ENCODE assay signal across 8 cellular contexts in the genomic region with DNA sequence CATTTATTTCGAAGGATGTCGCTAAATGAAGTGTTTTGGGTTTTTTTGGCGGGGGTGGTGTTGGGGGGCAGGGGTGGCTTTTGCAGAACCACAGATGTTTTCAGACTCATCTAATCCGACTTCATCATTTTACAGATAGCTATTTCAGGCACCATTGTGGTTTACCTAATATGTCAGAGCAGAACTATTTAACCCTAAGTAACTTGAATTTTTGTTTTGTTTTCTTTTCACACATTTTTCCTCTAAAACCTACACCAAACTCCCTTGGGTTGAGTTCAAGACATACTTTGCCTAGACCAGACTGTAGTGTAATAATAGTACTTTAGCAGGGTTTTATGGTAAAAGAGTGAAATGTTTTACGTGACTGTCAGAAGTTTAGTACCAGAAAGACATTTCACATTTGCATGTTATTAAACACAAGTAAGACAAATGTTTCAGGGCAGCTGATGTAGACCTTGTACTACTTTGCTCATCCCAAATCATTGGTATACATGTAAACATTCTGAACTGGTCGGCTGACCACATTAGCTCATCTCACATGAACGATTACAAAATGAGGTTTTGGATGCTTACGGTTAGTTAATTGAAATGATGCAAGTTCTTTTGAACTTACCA. TPM values are rescaled to one million over a fixed set of nuclear protein-coding genes. Genes with fewer than 3 reads are reported as not detected.
DNase-seq lines count a peak whose midpoint lies in the region; ATAC-seq and TF ChIP-seq lines count a peak whose summit lies in the region.

No MANE protein-coding gene starts in this region.

- intact Hi-C loops in body of pancreas (cut with DNase I): no loop called here

- no peak for DNase-seq in effector memory CD4-positive, alpha-beta T cell
- no peak for DNase-seq in cortex of kidney (lab: John Stamatoyannopoulos, UW)
- no peak for DNase-seq in NCI-H146 (lab: John Stamatoyannopoulos, UW)
- DNase-seq in hypothalamus (lab: John Stamatoyannopoulos, UW): no peak
- DNase-seq in body of pancreas: no peak

- H3K27me3 ChIP-seq in BLaER1 (no peaks in the 10 kb centered on the region), body of pancreas (no peaks in the 10 kb centered on the region)
- no peaks in the 10 kb centered on the region for H3K27me3 ChIP-seq in effector memory CD4-positive, alpha-beta T cell (replicated peaks; ENCODE audit: control insufficient read depth, insufficient read depth, low read length, poor library complexity, severe bottlenecking)

- no peak for TF ChIP-seq CTCF in body of pancreas (IDR thresholded peaks at IDR 0.05)

- WGBS in body of pancreas, 2 donors: 79 to 85% methylated on average over 8 of the region's 8 CpGs

- H3K9ac ChIP-seq in BLaER1: no peak overlapping the region

- H3K27ac ChIP-seq in BLaER1: peak overlapping the region; percentile 35; the same call in 1 of the 2 replicates
- H3K27ac ChIP-seq in effector memory CD4-positive, alpha-beta T cell (ENCODE audit: insufficient read depth, low read length, poor library complexity, severe bottlenecking): peak overlapping the region; percentile 19
- H3K27ac ChIP-seq in body of pancreas: no peak overlapping the region

- H3K36me3 ChIP-seq in BLaER1 (peaks cover 20% of the 10 kb centered on the region), body of pancreas (replicated peaks in 1 of 2; ENCODE audit: insufficient read depth in 1 of 2, low read depth in 2 of 2) (no peaks in the 10 kb centered on the region)
- no peaks in the 10 kb centered on the region for H3K36me3 ChIP-seq in effector memory CD4-positive, alpha-beta T cell (ENCODE audit: control insufficient read depth, insufficient read depth, low read length)

- H3K9me3 ChIP-seq in BLaER1: 0 out of 2 replicates have a peak, but pooled peaks cover 6% of the 10 kb centered on the region
- no peaks in the 10 kb centered on the region for H3K9me3 ChIP-seq in effector memory CD4-positive, alpha-beta T cell (ENCODE audit: control insufficient read depth, low read length)
- H3K9me3 ChIP-seq in body of pancreas: no peaks in the 10 kb centered on the region

- H3K4me3 ChIP-seq in BLaER1 (no peak overlapping the region), body of pancreas (no peak overlapping the region)
- H3K4me3 ChIP-seq in effector memory CD4-positive, alpha-beta T cell (ENCODE audit: insufficient read depth, low read depth, low read length, poor library complexity, severe bottlenecking): no peak overlapping the region

- ATAC-seq in GM19455 (IDR thresholded peaks at IDR 0.05; ENCODE audit: unreplicated experiment): peak; percentile 76
- peak; percentile 84 for ATAC-seq in HG03432 (IDR thresholded peaks at IDR 0.05; ENCODE audit: unreplicated experiment)
- no peak for ATAC-seq in body of pancreas

- H4K20me1 ChIP-seq in BLaER1: peaks cover 91% of the 10 kb centered on the region

- peak overlapping the region; percentile 73 for H3K4me2 ChIP-seq in BLaER1

- H3K4me1 ChIP-seq in BLaER1: peaks cover 31% of the 10 kb centered on the region
- H3K4me1 ChIP-seq in effector memory CD4-positive, alpha-beta T cell (ENCODE audit: control insufficient read depth, insufficient read depth, low read length, poor library complexity, severe bottlenecking): peaks cover 2% of the 10 kb centered on the region
- no peaks in the 10 kb centered on the region for H3K4me1 ChIP-seq in body of pancreas

- no peak for TF ChIP-seq POLR2A in body of pancreas (IDR thresholded peaks at IDR 0.05)

RNA-seq across cellular contexts. Expression of a gene that starts 37.7 kb away (rescaled TPM):
- 10 to 100 TPM; 20.1 to 31.4 TPM for total RNA-seq in body of pancreas

Comparison
In these comparisons a context has a peak if more than half of its experiments do, and no peak if none do; other contexts are left out.
1. H3K27ac ChIP-seq: peak in BLaER1 (single experiment) and effector memory CD4-positive, alpha-beta T cell (single experiment); none in body of pancreas (0 of 4).